Comparison of ENCODE assay signal across 8 cellular contexts in genomic region chr11:809287-810039, GRCh38. TPM values are rescaled to one million over a fixed set of nuclear protein-coding genes. Genes with fewer than 3 reads are reported as not detected.
DNase-seq lines count a peak whose midpoint lies in the region; ATAC-seq and TF ChIP-seq lines count a peak whose summit lies in the region.

TSS of gene RPLP2 (plus strand) at chr11:809967. CDS start at chr11:810235, 268 bp downstream.

- H2AFZ ChIP-seq in DND-41 (ENCODE audit: low read depth, low read length), result peak within 1 kb of the TSS; percentile 87
- peak within 1 kb of the TSS; percentile 94 for H2AFZ ChIP-seq in GM23338
- peak within 1 kb of the TSS; percentile 94 for H2AFZ ChIP-seq in fibroblast of lung (ENCODE audit: low read length)

- no peaks in the 10 kb centered on the region for H3K9me3 ChIP-seq in DND-41 (ENCODE audit: insufficient read depth, low read length, severe bottlenecking)
- no peaks in the 10 kb centered on the region for H3K9me3 ChIP-seq in fibroblast of lung (ENCODE audit: control insufficient read depth, insufficient read depth, low read depth, low read length)

- ATAC-seq in DND-41 (ENCODE audit: insufficient read depth, low read depth) (peak; percentile 78), GM23338 (peak; percentile 75)
- peak; percentile 82 to 87 for ATAC-seq in naive thymus-derived CD8-positive, alpha-beta T cell

- DNase-seq in DND-41, result peak; percentile 97
- DNase-seq in GM23338 (ENCODE audit: low spot score), result peak; percentile 97
- peak; percentile 96 for DNase-seq in LHCN-M2 (ENCODE audit: low read depth)
- DNase-seq in RPMI8226, result peak; percentile 98
- DNase-seq in activated T-helper 1 cell treated with anti-CD3 and anti-CD28 coated beads, Interleukin-2, amount 50 U/mL, for 16 hours (ENCODE audit: low read depth in 1 of 2, low spot score in 1 of 2), result peak; percentile 95 to 97
- DNase-seq in fibroblast of lung (ENCODE audit: low read depth in 2 of 2), result peak; percentile 96 to 98
- DNase-seq in naive thymus-derived CD8-positive, alpha-beta T cell, result peak; percentile 95 to 100 (median 98)
- peak; percentile 93 to 100 (median 98) for DNase-seq in stimulated activated naive CD4-positive, alpha-beta T cell (lab: John Stamatoyannopoulos, UW)

- H3K36me3 ChIP-seq in DND-41 (ENCODE audit: insufficient read depth, low read length) (peaks cover 39% of the 10 kb centered on the region), GM23338 (ENCODE audit: insufficient read depth) (peaks cover 22% of the 10 kb centered on the region), fibroblast of lung (ENCODE audit: control insufficient read depth, insufficient read depth, low read length) (peaks cover 24% of the 10 kb centered on the region)

- H3K4me2 ChIP-seq in DND-41 (ENCODE audit: insufficient read depth, low read length), result peak within 1 kb of the TSS; percentile 74
- peak within 1 kb of the TSS; percentile 99 for H3K4me2 ChIP-seq in GM23338
- H3K4me2 ChIP-seq in fibroblast of lung (ENCODE audit: extremely low read depth, insufficient read depth, low read length), result peak within 1 kb of the TSS; percentile 98

- H3K4me1 ChIP-seq in DND-41 (ENCODE audit: insufficient read depth, low read length) (peaks cover 47% of the 10 kb centered on the region), GM23338 (ENCODE audit: insufficient read depth) (peaks cover 14% of the 10 kb centered on the region), fibroblast of lung (ENCODE audit: control insufficient read depth, extremely low read depth, insufficient read depth, low read length) (peaks cover 13% of the 10 kb centered on the region)

- H3K27me3 Mint-ChIP-seq in GM23338 (ENCODE audit: insufficient read depth, low read depth, poor library complexity), result peaks cover 33% of the 10 kb centered on the region
- no peaks in the 10 kb centered on the region for H3K27me3 Mint-ChIP-seq in naive thymus-derived CD8-positive, alpha-beta T cell

- peaks cover 61% of the 10 kb centered on the region for H3F3A ChIP-seq in GM23338 (replicated peaks; ENCODE audit: low read depth)

- peak within 1 kb of the TSS; percentile 100 for H3K27ac Mint-ChIP-seq in GM23338
- H3K27ac Mint-ChIP-seq in naive thymus-derived CD8-positive, alpha-beta T cell, result peak within 1 kb of the TSS; percentile 93 to 99 (median 99)

- H3K27me3 ChIP-seq in DND-41 (ENCODE audit: insufficient read depth, low read length, poor library complexity), result no peaks in the 10 kb centered on the region
- H3K27me3 ChIP-seq in GM23338 (ENCODE audit: insufficient read depth), result no peaks in the 10 kb centered on the region
- no peaks in the 10 kb centered on the region for H3K27me3 ChIP-seq in fibroblast of lung (ENCODE audit: control insufficient read depth, insufficient read depth, low read length)

- H3K79me2 ChIP-seq in DND-41 (ENCODE audit: insufficient read depth, low read length), result peaks cover 53% of the 10 kb centered on the region
- H3K79me2 ChIP-seq in GM23338 (replicated peaks; ENCODE audit: insufficient read depth), result peaks cover 38% of the 10 kb centered on the region
- H3K79me2 ChIP-seq in fibroblast of lung (ENCODE audit: control insufficient read depth, insufficient read depth, low read length), result peaks cover 38% of the 10 kb centered on the region

- H3K9me3 Mint-ChIP-seq in GM23338, result peaks cover 5% of the 10 kb centered on the region; the same call in 1 of the 3 replicates
- H3K9me3 Mint-ChIP-seq in naive thymus-derived CD8-positive, alpha-beta T cell, result no peaks in the 10 kb centered on the region

- peaks cover 38% of the 10 kb centered on the region for H3K36me3 Mint-ChIP-seq in GM23338 (ENCODE audit: low read depth)
- peaks cover 0 to 27% (median 2%) of the 10 kb centered on the region in 3 donors for H3K36me3 Mint-ChIP-seq in naive thymus-derived CD8-positive, alpha-beta T cell

- H3K9me2 ChIP-seq in GM23338 (ENCODE audit: insufficient read depth), result no peaks in the 10 kb centered on the region

- H4K20me1 ChIP-seq in DND-41 (ENCODE audit: insufficient read depth, low read length), result peaks cover 41% of the 10 kb centered on the region
- H4K20me1 ChIP-seq in GM23338 (replicated peaks; ENCODE audit: insufficient read depth), result peaks cover 16% of the 10 kb centered on the region
- H4K20me1 ChIP-seq in fibroblast of lung (ENCODE audit: control insufficient read depth, extremely low read depth, insufficient read depth, low read length), result no peaks in the 10 kb centered on the region

- H3K4me3 Mint-ChIP-seq in GM23338, result peak within 1 kb of the TSS; percentile 94
- peak within 1 kb of the TSS; percentile 88 to 98 (median 92) for H3K4me3 Mint-ChIP-seq in naive thymus-derived CD8-positive, alpha-beta T cell

- H3K9ac ChIP-seq in DND-41 (ENCODE audit: low read depth, low read length), result peak within 1 kb of the TSS; percentile 84
- H3K9ac ChIP-seq in fibroblast of lung (ENCODE audit: insufficient read depth, low read length), result peak within 1 kb of the TSS; percentile 99

- no peak for TF ChIP-seq CTCF in DND-41 (IDR thresholded peaks at IDR 0.05; ENCODE audit: borderline replicate concordance, extremely low read depth, low read length, poor library complexity, severe bottlenecking)
- TF ChIP-seq CTCF in GM23338 (conservative IDR thresholded peaks at IDR 0.05; ENCODE audit: low read depth in 2 of 2), result no peak
- no peak for TF ChIP-seq CTCF in fibroblast of lung (conservative IDR thresholded peaks at IDR 0.05 in 1 of 2, IDR thresholded peaks at IDR 0.05 in 1 of 2; ENCODE audit: low read depth in 1 of 2, low read length in 2 of 2)

- POLR2A ChIA-PET in naive thymus-derived CD8-positive, alpha-beta T cell (lab: Charles Lee), result interaction anchor here (0.8 to 2.3 kb wide), 15 partner anchors 10 to 303 kb away, joined by 3 to 80 read pairs (median 5); partner anchors contain the start of genes CD151, GATD1, PHRF1 and PNPLA2

- peaks cover 24% of the 10 kb centered on the region for H3K4me1 Mint-ChIP-seq in GM23338
- H3K4me1 Mint-ChIP-seq in naive thymus-derived CD8-positive, alpha-beta T cell, result peaks cover 10 to 47% (median 39%) of the 10 kb centered on the region in 4 donors

- H3K27ac ChIP-seq in DND-41 (ENCODE audit: low read length) (peak within 1 kb of the TSS; percentile 98), GM23338 (ENCODE audit: low read depth) (peak within 1 kb of the TSS; percentile 95), fibroblast of lung (ENCODE audit: insufficient read depth, low read length) (peak within 1 kb of the TSS; percentile 96)

- H3K4me3 ChIP-seq in DND-41 (ENCODE audit: low read depth in 1 of 2, low read length in 2 of 2) (peak within 1 kb of the TSS; percentile 60 to 79), GM23338 (peak within 1 kb of the TSS; percentile 98), fibroblast of lung (replicated peaks in 1 of 4; ENCODE audit: control extremely low read depth in 1 of 4, insufficient read depth in 1 of 4, low read depth in 3 of 4, low read length in 4 of 4) (peak within 1 kb of the TSS; percentile 78 to 98 (median 94))

TF ChIP-seq in GM23338, 12 proteins besides CTCF, POLR2A, EP300 and RAD21 (continues in another document):
- TF ChIP-seq REST (IDR thresholded peaks at IDR 0.05; ENCODE audit: unreplicated experiment), result no peak

RNA-seq across cellular contexts. Expression of gene RPLP2, which starts in this region (rescaled TPM):
- 428 and 518 TPM in 2 replicates for total RNA-seq in GM23338 (2014; rRNA removed; shearing (Covaris generic))
- polyA plus RNA-seq in GM23338 (2016; fragmentation: Nextera tagmentation; extraction: Ambion mirVana) (1,782 and 2,023 TPM in 2 replicates), fibroblast of lung (741 and 904 TPM in 2 replicates)
- total RNA-seq in LHCN-M2 (2014; rRNA removed) (416 and 495 TPM in 2 replicates), fibroblast of lung (282 and 294 TPM in 2 replicates)
- polyA plus RNA-seq in LHCN-M2 (2012), result 2,343 TPM
- polyA plus RNA-seq in fibroblast of lung (2012), result 1,458 and 1,948 TPM in 2 replicates
- polyA minus RNA-seq in fibroblast of lung (ENCODE audit: low replicate concordance), result 327 and 443 TPM in 2 replicates
- total RNA-seq in naive thymus-derived CD8-positive, alpha-beta T cell, result 1,000 to 10,000 TPM; 5,498 to 5,522 TPM
- 1,000 to 10,000 TPM; 4,080 to 5,338 (median 4,376) TPM for polyA plus RNA-seq in naive thymus-derived CD8-positive, alpha-beta T cell

Comparison
In these comparisons a context has a peak if more than half of its experiments do, and no peak if none do; other contexts are left out.
1. Peak in every context shown above with its lines: DNase-seq, ATAC-seq, H3K4me3 ChIP-seq and H3K27ac ChIP-seq.
2. RNA of gene RPLP2 (total RNA-seq): 5,498 to 5,522 TPM in naive thymus-derived CD8-positive, alpha-beta T cell; 428 to 518 TPM in GM23338, 416 to 495 TPM in LHCN-M2 and 282 to 294 TPM in fibroblast of lung; every median in the first group is over 10 times any median in the second.